Comparison of ENCODE assay signal across 21 cellular contexts in genomic region chr2:222391866-222392265, GRCh38.
"Had no signal": no experiment of that assay in that cellular context is flagged by ENCODE, and none has a peak within 500 bp of the region (broad histone marks: within the 10 kb centered on the region; RNA-seq: fewer than 3 reads in every experiment).

No MANE protein-coding gene starts in this region.

- H3K4me1 ChIP-seq: gastrocnemius medialis, heart right ventricle, right atrium auricular region, sigmoid colon, transverse colon had no signal

- H3K4me3 ChIP-seq: dorsolateral prefrontal cortex, gastrocnemius medialis, heart right ventricle, right atrium auricular region, sigmoid colon, skin epidermis, thoracic aorta, transverse colon had no signal

- H3K36me3 ChIP-seq: gastrocnemius medialis, heart right ventricle, right atrium auricular region, sigmoid colon, thoracic aorta, transverse colon had no signal

- H3K9me3 ChIP-seq: gastrocnemius medialis, right atrium auricular region, sigmoid colon, thoracic aorta, transverse colon had no signal

- H3K27me3 ChIP-seq: gastrocnemius medialis, heart right ventricle, right atrium auricular region, sigmoid colon, transverse colon had no signal

- ATAC-seq: esophagus mucosa; gastrocnemius medialis; heart right ventricle; left lobe of liver; naive thymus-derived CD8-positive, alpha-beta T cell; stimulated activated naive B cell treated with anti-CD40 and anti-IgM and Interleukin-4, amounts not matched to agents 10 μg/mL and 1 μg/mL and 100 μg/mL, for 72 hours; stimulated activated naive CD8-positive, alpha-beta T cell treated with anti-CD3 and anti-CD28 coated beads, Interleukin-15, amount 100 ng/mL, for 72 hours had no signal

- H3K27ac ChIP-seq: dorsolateral prefrontal cortex, gastrocnemius medialis, heart right ventricle, right atrium auricular region, sigmoid colon, skin epidermis, thoracic aorta, transverse colon had no signal

- DNase-seq: cortex of kidney; dorsolateral prefrontal cortex; effector CD8-positive, alpha-beta T cell; gastrocnemius medialis; heart right ventricle; islet precursor cell; mammary epithelial cell; naive thymus-derived CD8-positive, alpha-beta T cell; posterior cingulate gyrus; sigmoid colon; stimulated activated CD4-positive, alpha-beta T cell treated with anti-CD3 and anti-CD28 coated beads, Interleukin-2, amount 100 ng/mL, for 24 hours; stimulated activated CD4-positive, alpha-beta T cell treated with anti-CD3 and anti-CD28 coated beads, Interleukin-4, amount 100 ng/mL, for 4 hours; stimulated activated naive B cell treated with anti-CD40 and anti-IgM and Interleukin-4, amounts not matched to agents 10 μg/mL and 1 μg/mL and 100 μg/mL, for 72 hours; stimulated activated naive CD8-positive, alpha-beta T cell treated with anti-CD3 and anti-CD28 coated beads, Interleukin-15, amount 100 ng/mL, for 72 hours; substantia nigra; transverse colon had no signal
